Comparison of ENCODE assay signal across 8 cellular contexts in genomic region chr22:27879923-27880322, GRCh38. TPM values are rescaled to one million over a fixed set of nuclear protein-coding genes. Genes with fewer than 3 reads are reported as not detected.
A peak's percentile ranks its signal among the peaks of the same experiment; 100 is the strongest.
DNase-seq lines count a peak whose midpoint lies in the region; ATAC-seq, FAIRE-seq and TF ChIP-seq lines count a peak whose summit lies in the region.

No MANE protein-coding gene starts in this region.

- peak; percentile 48 for DNase-seq in GM12865 (ENCODE audit: low read depth)
- peak; percentile 10 for DNase-seq in RCC 7860 (ENCODE audit: low spot score)
- DNase-seq in natural killer cell = no peak

- no peak overlapping the region for H3K27ac Mint-ChIP-seq in natural killer cell

- H3K36me3 Mint-ChIP-seq in natural killer cell = no peaks in the 10 kb centered on the region

- no peak overlapping the region for H3K27ac ChIP-seq in 22Rv1

- H3K4me3 ChIP-seq in GM12865 (ENCODE audit: low read depth, low read length) = no peak overlapping the region

- no peak overlapping the region for H3K4me3 Mint-ChIP-seq in natural killer cell

- peak; percentile 52 for ATAC-seq in esophagus mucosa
- peak; percentile 35 to 60 (median 40) for ATAC-seq in natural killer cell
- no peak for ATAC-seq in HG02885 (IDR thresholded peaks at IDR 0.05; ENCODE audit: poor library complexity, unreplicated experiment)
- no peak for ATAC-seq in HG03378 (IDR thresholded peaks at IDR 0.05; ENCODE audit: unreplicated experiment)
- ATAC-seq in HG02970 (IDR thresholded peaks at IDR 0.05; ENCODE audit: low FRiP score, unreplicated experiment) = no peak

- intact Hi-C loops in natural killer cell (cut with micrococcal nuclease) = loop anchor here (10.0 kb wide), 2 partner anchors 565 to 715 kb away; no protein-coding TSS in a partner anchor

- H3K27me3 Mint-ChIP-seq in natural killer cell (ENCODE audit: low read depth in 2 of 2) = no peaks in the 10 kb centered on the region

- H3K4me1 Mint-ChIP-seq in natural killer cell = peaks cover 30 to 39% of the 10 kb centered on the region in 2 donors

- TF ChIP-seq CTCF in 22Rv1 (IDR thresholded peaks at IDR 0.05) = peak; percentile 47
- peak; percentile 61 for TF ChIP-seq CTCF in GM12865 (IDR thresholded peaks at IDR 0.05; ENCODE audit: insufficient read depth, low read depth, low read length, missing control alignments)
- TF ChIP-seq CTCF in natural killer cell (IDR thresholded peaks at IDR 0.05) = no peak

- no peaks in the 10 kb centered on the region for H3K9me3 Mint-ChIP-seq in natural killer cell

- FAIRE-seq in RCC 7860 (lab: Jason Lieb, UNC) = no peak

RNA-seq across cellular contexts. Expression of gene PITPNB, which starts 39.1 kb away (rescaled TPM):
- total RNA-seq in esophagus mucosa (61.9 TPM), natural killer cell (10 to 100 TPM; 58.4 to 77.7 (median 65.1) TPM)

Comparison
In these comparisons a context has a peak if more than half of its experiments do, and no peak if none do; other contexts are left out.
1. ATAC-seq: peak in esophagus mucosa (single experiment) and natural killer cell (3 of 3); none in HG02885 (single experiment), HG03378 (single experiment) and HG02970 (single experiment).